10 cellular contexts compared by ENCODE assay signal in genomic region chr5:170302729-170303501, GRCh38. TPM values are rescaled to one million over a fixed set of nuclear protein-coding genes. Genes with fewer than 3 reads are reported as not detected.
A peak's percentile ranks its signal among the peaks of the same experiment; 100 is the strongest.
DNase-seq lines count a peak whose midpoint lies in the region; ATAC-seq and TF ChIP-seq lines count a peak whose summit lies in the region.
"Had no signal": no experiment of that assay in that cellular context is flagged by ENCODE, and none has a peak within 500 bp of the region (broad histone marks: within the 10 kb centered on the region; RNA-seq: fewer than 3 reads in every experiment).

No MANE protein-coding gene starts in this region.

- no peak for TF ChIP-seq CTCF in body of pancreas (IDR thresholded peaks at IDR 0.05)
- no peak for TF ChIP-seq CTCF in A673 (conservative IDR thresholded peaks at IDR 0.05; ENCODE audit: low read depth, low read length)

- no peak for TF ChIP-seq POLR2A in body of pancreas (IDR thresholded peaks at IDR 0.05)

- DNase-seq in GM19238 (ENCODE audit: insufficient read length, low spot score) (peak; percentile 54), T-helper 22 cell (ENCODE audit: low read depth) (peak; percentile 73), body of pancreas (peak in 1 of 4 donors; percentile 50), posterior vena cava (ENCODE audit: low spot score) (peak; percentile 92), HPDE6-E6E7 (ENCODE audit: extremely low spot score) (no peak), NCI-H526 (lab: John Stamatoyannopoulos, UW) (no peak), A673 (ENCODE audit: low spot score) (no peak)

- ATAC-seq in HG03097 (IDR thresholded peaks at IDR 0.05; ENCODE audit: low FRiP score, unreplicated experiment), result peak; percentile 67
- peak; percentile 30 for ATAC-seq in body of pancreas

- WGBS in body of pancreas, 2 donors, result 31 to 37% methylated on average over 8 to 17 of the region's 17 CpGs

- CTCF ChIA-PET in A673 (lab: Charles Lee), result interaction anchor here (0.6 kb wide), 1 partner anchor 29 kb away, joined by 5 read pairs; no protein-coding TSS in a partner anchor

- POLR2A ChIA-PET in A673 (lab: Charles Lee; ENCODE audit: low non-redundant PET), result no interaction called here

- no TSS peak for BruUV-seq in A673 (replicated peaks; lab: Mats Ljungman, UMichigan)

- H3K27ac ChIP-seq in body of pancreas (peak overlapping the region in 1 of 4 donors; percentile 34), A673 (ENCODE audit: low read depth, low read length, poor library complexity, severe bottlenecking) (no peak overlapping the region)
- H3K27ac ChIP-seq: KMS-11 had no signal

- H3K36me3 ChIP-seq in body of pancreas (replicated peaks in 1 of 2; ENCODE audit: insufficient read depth in 1 of 2, low read depth in 2 of 2), result no peaks in the 10 kb centered on the region
- no peaks in the 10 kb centered on the region for H3K36me3 ChIP-seq in A673 (ENCODE audit: insufficient read depth, low read length, poor library complexity, severe bottlenecking)

- no peaks in the 10 kb centered on the region for H3K27me3 ChIP-seq in body of pancreas
- no peaks in the 10 kb centered on the region for H3K27me3 ChIP-seq in A673 (replicated peaks; ENCODE audit: insufficient read depth, low read depth, low read length, poor library complexity)

- no peaks in the 10 kb centered on the region for H3K9me3 ChIP-seq in body of pancreas
- H3K9me3 ChIP-seq in A673 (ENCODE audit: low read depth, low read length, poor library complexity, severe bottlenecking), result no peaks in the 10 kb centered on the region

- H3K4me3 ChIP-seq in body of pancreas, result no peak overlapping the region
- no peak overlapping the region for H3K4me3 ChIP-seq in A673 (ENCODE audit: low read depth, low read length, poor library complexity, severe bottlenecking)

- H3K4me1 ChIP-seq in body of pancreas (peaks cover 6% of the 10 kb centered on the region), A673 (ENCODE audit: insufficient read depth, low read length, poor library complexity, severe bottlenecking) (no peaks in the 10 kb centered on the region)

- intact Hi-C loops in body of pancreas (cut with DNase I) (no loop called here), posterior vena cava (cut with DNase I) (no loop called here), A673 (cut with micrococcal nuclease; ENCODE audit: unreplicated experiment) (no loop called here)

RNA-seq across cellular contexts. Expression of gene LCP2, which starts 5.3 kb away (rescaled TPM):
- total RNA-seq in body of pancreas, result 1 to 10 TPM; 1.6 to 2.6 TPM
- total RNA-seq in posterior vena cava, result 10 to 100 TPM; 19.3 to 25.0 TPM
- total RNA-seq in A673 (2021), result not detected in 2 replicates
- total RNA-seq: fibroblast of villous mesenchyme had no signal

Comparison
In these comparisons a context has a peak if more than half of its experiments do, and no peak if none do; other contexts are left out.
1. DNase-seq: peak in GM19238 (single experiment), T-helper 22 cell (single experiment) and posterior vena cava (single experiment); none in HPDE6-E6E7 (single experiment), NCI-H526 (0 of 2) and A673 (single experiment).
2. RNA of gene LCP2, which starts 5.3 kb away (total RNA-seq): 19.3 to 25.0 TPM in posterior vena cava; 1.6 to 2.6 TPM in body of pancreas and not detected in A673; every median in the first group is over 4 times any median in the second.